ENCODE assay signal across 8 cellular contexts in the genomic region with DNA sequence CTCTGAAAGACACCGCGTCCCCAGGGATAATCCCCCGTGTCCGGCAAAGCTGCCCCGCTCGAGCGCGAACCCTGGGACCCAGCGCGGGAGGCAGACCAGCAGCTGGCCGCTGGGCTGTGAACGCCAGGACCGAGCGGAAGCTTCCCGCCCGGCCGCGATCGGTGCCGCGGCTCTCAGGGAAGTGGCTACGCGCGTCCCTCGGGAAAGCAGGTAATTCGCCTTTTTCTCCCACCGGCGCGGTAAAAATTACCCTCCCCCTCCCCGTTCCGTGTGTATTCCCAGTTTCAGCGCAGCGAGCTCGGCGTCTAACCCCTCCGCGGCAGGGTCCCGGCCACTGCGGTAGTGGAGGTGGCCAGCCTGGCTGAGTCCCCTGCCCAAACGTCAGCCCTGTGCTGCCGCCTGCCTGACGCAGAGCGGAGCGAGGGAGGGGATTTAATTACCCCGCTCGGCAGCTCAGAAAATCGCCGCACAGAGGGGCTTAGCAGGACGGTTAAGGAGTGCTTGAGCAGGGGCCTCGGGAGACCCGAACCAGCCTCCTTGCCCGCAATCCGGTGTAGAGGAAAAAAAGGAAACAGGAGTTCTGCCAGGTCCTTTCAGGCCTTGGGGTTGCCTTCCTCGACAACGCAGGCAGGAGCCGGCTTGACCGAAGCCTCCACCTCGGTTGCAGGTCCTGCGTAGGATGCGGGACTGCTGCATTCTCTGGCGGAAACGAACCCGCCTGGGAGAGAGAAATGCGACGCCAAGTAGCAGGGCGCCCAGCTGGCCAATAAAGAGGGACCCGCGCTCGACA. TPM values are rescaled to one million over a fixed set of nuclear protein-coding genes. Genes with fewer than 3 reads are reported as not detected.
DNase-seq lines count a peak whose midpoint lies in the region; ATAC-seq, FAIRE-seq and TF ChIP-seq lines count a peak whose summit lies in the region.

No MANE protein-coding gene starts in this region.

- TF ChIP-seq CTCF in astrocyte (IDR thresholded peaks at IDR 0.05; ENCODE audit: insufficient read depth, low read depth, low read length): no peak

- H3K27me3 ChIP-seq in astrocyte (ENCODE audit: insufficient read depth, low read length) (peaks cover 81% of the 10 kb centered on the region), Karpas-422 (ENCODE audit: low read length) (no peaks in the 10 kb centered on the region)

- H4K20me1 ChIP-seq in astrocyte (ENCODE audit: insufficient read depth, low read length): peaks cover 38% of the 10 kb centered on the region
- H4K20me1 ChIP-seq in Karpas-422 (ENCODE audit: insufficient read depth, low read depth, low read length): no peaks in the 10 kb centered on the region

- H3K9me3 Mint-ChIP-seq in astrocyte (ENCODE audit: unreplicated experiment): peaks cover 4% of the 10 kb centered on the region
- H3K9me3 Mint-ChIP-seq in stimulated activated memory B cell treated with anti-CD40 and anti-IgM and Interleukin-4, amounts not matched to agents 10 μg/mL and 1 μg/mL and 100 μg/mL, for 72 hours: no peaks in the 10 kb centered on the region

- H3K79me2 ChIP-seq in astrocyte (ENCODE audit: insufficient read depth, low read length): peaks cover 12% of the 10 kb centered on the region
- no peaks in the 10 kb centered on the region for H3K79me2 ChIP-seq in Karpas-422 (ENCODE audit: low read length)

- H3K9me2 ChIP-seq in Karpas-422 (replicated peaks; ENCODE audit: insufficient read depth, low read length): no peaks in the 10 kb centered on the region

- H3K27me3 Mint-ChIP-seq in astrocyte (ENCODE audit: low read depth, unreplicated experiment): peaks cover 59% of the 10 kb centered on the region
- peaks cover 94% of the 10 kb centered on the region for H3K27me3 Mint-ChIP-seq in stimulated activated memory B cell treated with anti-CD40 and anti-IgM and Interleukin-4, amounts not matched to agents 10 μg/mL and 1 μg/mL and 100 μg/mL, for 72 hours

- peak overlapping the region; percentile 62 for H3K9ac ChIP-seq in astrocyte (ENCODE audit: low read length)
- no peak overlapping the region for H3K9ac ChIP-seq in Karpas-422 (ENCODE audit: low read length)

- H3K36me3 Mint-ChIP-seq in astrocyte (ENCODE audit: low read depth, unreplicated experiment): no peaks in the 10 kb centered on the region
- no peaks in the 10 kb centered on the region for H3K36me3 Mint-ChIP-seq in stimulated activated memory B cell treated with anti-CD40 and anti-IgM and Interleukin-4, amounts not matched to agents 10 μg/mL and 1 μg/mL and 100 μg/mL, for 72 hours

- H3K4me2 ChIP-seq in astrocyte (ENCODE audit: low read length): peak overlapping the region; percentile 89
- no peak overlapping the region for H3K4me2 ChIP-seq in Karpas-422 (ENCODE audit: low read depth, low read length, poor library complexity, severe bottlenecking)

- DNase-seq in DMS79 (lab: John Stamatoyannopoulos, UW): peak; percentile 44
- DNase-seq in NCI-H1105 (lab: John Stamatoyannopoulos, UW): peak; percentile 78
- DNase-seq in astrocyte (ENCODE audit: low read depth): no peak
- peak; percentile 88 for DNase-seq in islet precursor cell
- no peak for DNase-seq in Karpas-422
- no peak for DNase-seq in activated gamma-delta T cell (lab: John Stamatoyannopoulos, UW)

- H3K36me3 ChIP-seq in astrocyte (ENCODE audit: insufficient read depth, low read length): no peaks in the 10 kb centered on the region
- no peaks in the 10 kb centered on the region for H3K36me3 ChIP-seq in Karpas-422 (ENCODE audit: insufficient read depth, low read length)

- peak overlapping the region; percentile 12 for H3K27ac ChIP-seq in astrocyte (ENCODE audit: low read depth, low read length)
- no peak overlapping the region for H3K27ac ChIP-seq in Karpas-422 (ENCODE audit: low read length)

- H3K27ac Mint-ChIP-seq in astrocyte (ENCODE audit: unreplicated experiment): no peak overlapping the region
- H3K27ac Mint-ChIP-seq in stimulated activated memory B cell treated with anti-CD40 and anti-IgM and Interleukin-4, amounts not matched to agents 10 μg/mL and 1 μg/mL and 100 μg/mL, for 72 hours: peak overlapping the region; percentile 55

- H3K4me3 ChIP-seq in astrocyte (ENCODE audit: insufficient read depth, low read depth, low read length): peak overlapping the region; percentile 52
- no peak overlapping the region for H3K4me3 ChIP-seq in Karpas-422 (ENCODE audit: low read length)

- no peak overlapping the region for H3K4me3 Mint-ChIP-seq in astrocyte (ENCODE audit: unreplicated experiment)
- peak overlapping the region; percentile 76 for H3K4me3 Mint-ChIP-seq in stimulated activated memory B cell treated with anti-CD40 and anti-IgM and Interleukin-4, amounts not matched to agents 10 μg/mL and 1 μg/mL and 100 μg/mL, for 72 hours

- H3K4me1 Mint-ChIP-seq in astrocyte (ENCODE audit: low read depth, unreplicated experiment): no peaks in the 10 kb centered on the region
- H3K4me1 Mint-ChIP-seq in stimulated activated memory B cell treated with anti-CD40 and anti-IgM and Interleukin-4, amounts not matched to agents 10 μg/mL and 1 μg/mL and 100 μg/mL, for 72 hours: peaks cover 57% of the 10 kb centered on the region

- H2AFZ ChIP-seq in astrocyte (ENCODE audit: low read depth, low read length) (peak overlapping the region; percentile 60), Karpas-422 (ENCODE audit: low read length) (no peak overlapping the region)

- no peak for ATAC-seq in stimulated activated memory B cell treated with anti-CD40 and anti-IgM and Interleukin-4, amounts not matched to agents 10 μg/mL and 1 μg/mL and 100 μg/mL, for 72 hours
- ATAC-seq in HG03108 (IDR thresholded peaks at IDR 0.05; ENCODE audit: unreplicated experiment): no peak

- no peak for FAIRE-seq in astrocyte (lab: Jason Lieb, UNC)

- H3K4me1 ChIP-seq in astrocyte (ENCODE audit: insufficient read depth, low read length) (peaks cover 15% of the 10 kb centered on the region), Karpas-422 (ENCODE audit: low read length) (no peaks in the 10 kb centered on the region)

- H3K9me3 ChIP-seq in astrocyte (ENCODE audit: insufficient read depth, low read depth, low read length): no peaks in the 10 kb centered on the region
- no peaks in the 10 kb centered on the region for H3K9me3 ChIP-seq in Karpas-422 (ENCODE audit: low read length)

RNA-seq across cellular contexts. Expression of a gene that starts 2.9 kb away (rescaled TPM):
- 0.58 and 1.7 TPM in 2 replicates for total RNA-seq in astrocyte
- not detected in 2 replicates for total RNA-seq in Karpas-422 (2014; rRNA removed; shearing (Covaris generic); ENCODE audit: low replicate concordance)

RNA-seq across cellular contexts. Expression of a gene that starts 23.4 kb away (rescaled TPM):
- total RNA-seq in astrocyte: not detected in 2 replicates
- not detected in 2 replicates for total RNA-seq in Karpas-422 (2014; rRNA removed; shearing (Covaris generic); ENCODE audit: low replicate concordance)

Comparison
In these comparisons a context has a peak if more than half of its experiments do, and no peak if none do; other contexts are left out.
1. DNase-seq: peak in DMS79 (single experiment), NCI-H1105 (single experiment) and islet precursor cell (single experiment); none in astrocyte (single experiment), Karpas-422 (single experiment) and activated gamma-delta T cell (single experiment).